Comparison of ENCODE assay signal across 18 cellular contexts in the genomic region with DNA sequence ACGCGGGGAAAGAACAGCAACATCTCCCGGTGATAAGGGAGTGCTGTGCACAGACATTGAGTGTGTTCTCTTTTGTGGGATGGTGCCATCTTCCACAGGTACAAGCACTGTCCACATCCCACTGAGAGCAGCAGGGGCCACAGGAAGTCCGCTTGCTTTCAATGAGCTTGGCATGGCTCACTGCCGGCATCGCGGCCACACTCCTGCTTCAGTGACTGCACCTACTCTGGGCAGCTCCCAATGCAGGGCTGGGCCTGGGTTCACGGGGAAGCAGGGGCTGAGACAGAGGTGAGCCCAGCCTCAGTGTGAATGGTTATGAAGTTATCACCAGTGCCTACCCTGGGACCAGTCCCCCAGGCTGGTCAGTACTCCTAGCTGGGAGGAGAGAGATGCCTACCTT.
A peak's percentile ranks its signal among the peaks of the same experiment; 100 is the strongest.
DNase-seq lines count a peak whose midpoint lies in the region; ATAC-seq and TF ChIP-seq lines count a peak whose summit lies in the region.
"Had no signal": no experiment of that assay in that cellular context is flagged by ENCODE, and none has a peak within 500 bp of the region (broad histone marks: within the 10 kb centered on the region; RNA-seq: fewer than 3 reads in every experiment).

No MANE protein-coding gene starts in this region.

- no peaks in the 10 kb centered on the region for H3K9me3 ChIP-seq in Panc1 (ENCODE audit: control insufficient read depth, insufficient read depth, low read depth, low read length)
- no peaks in the 10 kb centered on the region for H3K9me3 ChIP-seq in lower lobe of right lung
- H3K9me3 ChIP-seq in subcutaneous abdominal adipose tissue (ENCODE audit: control insufficient read depth in 5 of 5, low read length in 5 of 5): no peaks in the 10 kb centered on the region
- no peaks in the 10 kb centered on the region for H3K9me3 ChIP-seq in MG63
- H3K9me3 ChIP-seq: mucosa of descending colon had no signal

- peak overlapping the region in 3 of 5 donors; percentile 9 to 63 (median 54) for H3K9ac ChIP-seq in subcutaneous abdominal adipose tissue (ENCODE audit: low read length in 5 of 5)

- in situ Hi-C loops in Panc1 (cut with HindIII; ENCODE audit: low pct_unique_long_range_greater_than_20kb, low sequenced_read_pairs): no loop called here

- no peak overlapping the region for H3K4me3 Mint-ChIP-seq in activated T-cell treated with anti-CD3 and anti-CD28 coated beads, Interleukin-2, amount 50 U/mL, for 24 hours
- H3K4me3 Mint-ChIP-seq: activated CD4-positive, alpha-beta memory T cell treated with anti-CD3 and anti-CD28 coated beads, Interleukin-2, amount 10 ng/mL, durations not matched to agents 7 days and 5 days; CD4-positive, CD25-positive, alpha-beta regulatory T cell had no signal

- H3K27ac ChIP-seq in Panc1 (ENCODE audit: low read length) (no peak overlapping the region), lower lobe of right lung (peak overlapping the region; percentile 80), subcutaneous abdominal adipose tissue (ENCODE audit: low read depth, low read length) (peak overlapping the region; percentile 96)

- CTCF ChIA-PET in Panc1 (lab: Charles Lee): no interaction called here

- TF ChIP-seq CTCF in Panc1 (IDR thresholded peaks at IDR 0.05) (no peak), lower lobe of right lung (IDR thresholded peaks at IDR 0.05) (no peak)

- H3K27me3 ChIP-seq in Panc1 (ENCODE audit: control insufficient read depth, insufficient read depth, low read length) (no peaks in the 10 kb centered on the region), lower lobe of right lung (ENCODE audit: low read depth) (no peaks in the 10 kb centered on the region), subcutaneous abdominal adipose tissue (ENCODE audit: control insufficient read depth in 5 of 5, insufficient read depth in 4 of 5, low read length in 5 of 5) (no peaks in the 10 kb centered on the region), MG63 (no peaks in the 10 kb centered on the region)

- H3K4me1 ChIP-seq in Panc1 (ENCODE audit: control insufficient read depth, insufficient read depth, low read length) (peaks cover 6% of the 10 kb centered on the region), lower lobe of right lung (peaks cover 47% of the 10 kb centered on the region), subcutaneous abdominal adipose tissue (ENCODE audit: control insufficient read depth in 5 of 5, insufficient read depth in 5 of 5, low read length in 5 of 5) (peaks cover 8 to 53% (median 52%) of the 10 kb centered on the region in 5 donors)

- POLR2A ChIA-PET in Panc1 (lab: Charles Lee): no interaction called here

- H3K4me1 Mint-ChIP-seq in activated T-cell treated with anti-CD3 and anti-CD28 coated beads, Interleukin-2, amount 50 U/mL, for 24 hours (ENCODE audit: low read depth): no peaks in the 10 kb centered on the region
- H3K4me1 Mint-ChIP-seq: activated CD4-positive, alpha-beta memory T cell treated with anti-CD3 and anti-CD28 coated beads, Interleukin-2, amount 10 ng/mL, durations not matched to agents 7 days and 5 days; CD4-positive, CD25-positive, alpha-beta regulatory T cell had no signal

- ATAC-seq in Panc1 (0 out of 2 replicates have a peak, but pooled peaks have one; percentile 26), lower lobe of right lung (no peak)

- no peak overlapping the region for H3K27ac Mint-ChIP-seq in activated T-cell treated with anti-CD3 and anti-CD28 coated beads, Interleukin-2, amount 50 U/mL, for 24 hours
- H3K27ac Mint-ChIP-seq: activated CD4-positive, alpha-beta memory T cell treated with anti-CD3 and anti-CD28 coated beads, Interleukin-2, amount 10 ng/mL, durations not matched to agents 7 days and 5 days had no signal

- no peaks in the 10 kb centered on the region for H3K27me3 Mint-ChIP-seq in activated T-cell treated with anti-CD3 and anti-CD28 coated beads, Interleukin-2, amount 50 U/mL, for 24 hours

- H3K9me3 Mint-ChIP-seq in activated T-cell treated with anti-CD3 and anti-CD28 coated beads, Interleukin-2, amount 50 U/mL, for 24 hours: no peaks in the 10 kb centered on the region
- H3K9me3 Mint-ChIP-seq: activated CD4-positive, alpha-beta memory T cell treated with anti-CD3 and anti-CD28 coated beads, Interleukin-2, amount 10 ng/mL, durations not matched to agents 7 days and 5 days; CD4-positive, CD25-positive, alpha-beta regulatory T cell had no signal

- no peaks in the 10 kb centered on the region for H3K36me3 Mint-ChIP-seq in activated T-cell treated with anti-CD3 and anti-CD28 coated beads, Interleukin-2, amount 50 U/mL, for 24 hours (ENCODE audit: low read depth)
- H3K36me3 Mint-ChIP-seq: CD4-positive, CD25-positive, alpha-beta regulatory T cell had no signal

- H3K36me3 ChIP-seq in Panc1 (ENCODE audit: control insufficient read depth, insufficient read depth, low read length) (no peaks in the 10 kb centered on the region), lower lobe of right lung (no peaks in the 10 kb centered on the region), subcutaneous abdominal adipose tissue (ENCODE audit: control insufficient read depth in 5 of 5, insufficient read depth in 5 of 5, low read length in 5 of 5) (no peaks in the 10 kb centered on the region), MG63 (no peaks in the 10 kb centered on the region)

- DNase-seq in Panc1 (ENCODE audit: low read depth, low spot score) (no peak), dermis blood vessel endothelial cell (peak; percentile 45), lower lobe of right lung (no peak), MG63 (no peak), occipital lobe (lab: John Stamatoyannopoulos, UW) (no peak)
- DNase-seq in activated CD4-positive, alpha-beta T cell treated with anti-CD3 and anti-CD28 coated beads, Interleukin-2, amount 50 U/mL, for 4 hours: no peak
- no peak for DNase-seq in activated T-cell treated with anti-CD3 and anti-CD28 coated beads, Interleukin-2, amount 50 U/mL, for 24 hours
- DNase-seq: activated CD4-positive, alpha-beta memory T cell treated with anti-CD3 and anti-CD28 coated beads, Interleukin-2, amount 10 ng/mL, durations not matched to agents 7 days and 5 days; amniotic stem cell; CD4-positive, CD25-positive, alpha-beta regulatory T cell; head of caudate nucleus; islet precursor cell; KG1; NCI-H1417 treated with DMSO at 0.1 percent for 48 hours; NCI-H2227 treated with DMSO at 0.1 percent for 48 hours; stimulated activated CD4-positive, alpha-beta T cell treated with anti-CD3 and anti-CD28 coated beads, Interleukin-1b, Interleukin-23, amount 100 ng/mL, for 48 hours had no signal

- H3K4me3 ChIP-seq in Panc1 (ENCODE audit: low read depth in 2 of 2, low read length in 2 of 2) (no peak overlapping the region), lower lobe of right lung (peak overlapping the region; percentile 39), subcutaneous abdominal adipose tissue (ENCODE audit: low read depth in 1 of 5, low read length in 5 of 5) (peak overlapping the region; percentile 38 to 65 (median 56)), MG63 (no peak overlapping the region)
- H3K4me3 ChIP-seq: mucosa of descending colon had no signal

- no TSS peak for BruUV-seq in Panc1 (replicated peaks; lab: Mats Ljungman, UMichigan)

- intact Hi-C loops in Panc1 (cut with micrococcal nuclease; ENCODE audit: unreplicated experiment): no loop called here
- intact Hi-C loops in lower lobe of right lung (cut with DNase I): no loop called here

Comparison
In these comparisons a context has a peak if more than half of its experiments do, and no peak if none do; other contexts are left out.
1. H3K4me3 ChIP-seq: peak in lower lobe of right lung (single experiment) and subcutaneous abdominal adipose tissue (5 of 5); none in Panc1 (0 of 2) and MG63 (single experiment).